8 cellular contexts compared by ENCODE assay signal in genomic region chr5:95591490-95591901, GRCh38. TPM values are rescaled to one million over a fixed set of nuclear protein-coding genes. Genes with fewer than 3 reads are reported as not detected.
A peak's percentile ranks its signal among the peaks of the same experiment; 100 is the strongest.
DNase-seq lines count a peak whose midpoint lies in the region; ATAC-seq and TF ChIP-seq lines count a peak whose summit lies in the region.
"Had no signal": no experiment of that assay in that cellular context is flagged by ENCODE, and none has a peak within 500 bp of the region (broad histone marks: within the 10 kb centered on the region; RNA-seq: fewer than 3 reads in every experiment).

No MANE protein-coding gene starts in this region.

- H3K79me2 ChIP-seq in osteoblast (ENCODE audit: insufficient read depth, low read length), result no peaks in the 10 kb centered on the region
- H3K79me2 ChIP-seq: hepatocyte had no signal

- H3K4me1 ChIP-seq in osteoblast (ENCODE audit: insufficient read depth, low read length), result peaks cover 27% of the 10 kb centered on the region

- in situ Hi-C loops in SK-MEL-5 (cut with HindIII; ENCODE audit: low pct_unique_long_range_greater_than_20kb, low sequenced_read_pairs), result no loop called here

- no peak overlapping the region for H3K4me3 ChIP-seq in osteoblast (ENCODE audit: insufficient read depth, low read length)
- H3K4me3 ChIP-seq: hepatocyte had no signal

- peak overlapping the region; percentile 57 for H3K4me2 ChIP-seq in osteoblast (ENCODE audit: insufficient read depth, low read length)
- H3K4me2 ChIP-seq: hepatocyte had no signal

- no peaks in the 10 kb centered on the region for H3K9me3 ChIP-seq in osteoblast (ENCODE audit: low read depth, low read length)

- H2AFZ ChIP-seq in osteoblast (ENCODE audit: low read length), result no peak overlapping the region
- H2AFZ ChIP-seq: hepatocyte had no signal

- TF ChIP-seq CTCF in osteoblast (IDR thresholded peaks at IDR 0.05; ENCODE audit: extremely low read depth, low read depth, low read length), result no peak

- H4K20me1 ChIP-seq in osteoblast (ENCODE audit: insufficient read depth, low read length), result no peaks in the 10 kb centered on the region

- H3K27me3 ChIP-seq in osteoblast (ENCODE audit: insufficient read depth, low read length), result no peaks in the 10 kb centered on the region
- H3K27me3 ChIP-seq: hepatocyte had no signal

- peak overlapping the region; percentile 91 for H3K27ac ChIP-seq in osteoblast (ENCODE audit: low read depth, low read length)
- H3K27ac ChIP-seq: hepatocyte had no signal

- DNase-seq in SK-MEL-5 (ENCODE audit: low read depth, low spot score), result peak; percentile 70
- peak; percentile 79 for DNase-seq in osteoblast (ENCODE audit: insufficient read length, low spot score, missing footprints)
- no peak for DNase-seq in ureter (ENCODE audit: low spot score)
- DNase-seq in amygdala (lab: John Stamatoyannopoulos, UW), result no peak

- H3K36me3 ChIP-seq in osteoblast (ENCODE audit: insufficient read depth, low read length), result no peaks in the 10 kb centered on the region

- peak; percentile 91 for ATAC-seq in GM18861 (IDR thresholded peaks at IDR 0.05; ENCODE audit: unreplicated experiment)
- peak; percentile 80 for ATAC-seq in HG02678 (IDR thresholded peaks at IDR 0.05; ENCODE audit: unreplicated experiment)
- no peak for ATAC-seq in GM18907 (IDR thresholded peaks at IDR 0.05; ENCODE audit: unreplicated experiment)

RNA-seq across cellular contexts. Expression of gene GPR150, which starts 28.4 kb away (rescaled TPM):
- total RNA-seq in SK-MEL-5 (2014; rRNA removed; shearing (Covaris generic)), result not detected in 2 replicates
- not detected in 2 replicates for polyA plus RNA-seq in SK-MEL-5 (2015; cell fraction: cytosol; rRNA removed)
- polyA plus RNA-seq in SK-MEL-5 (2015; cell fraction: nucleus; rRNA removed), result not detected in 2 replicates
- total RNA-seq in osteoblast, result 0.29 and 0.36 TPM in 2 replicates
- 0.18 TPM for total RNA-seq in ureter
- total RNA-seq: hepatocyte had no signal

RNA-seq across cellular contexts. Expression of gene ARSK, which starts 36.6 kb away (rescaled TPM):
- total RNA-seq in SK-MEL-5 (2014; rRNA removed; shearing (Covaris generic)), result 3.9 and 4.0 TPM in 2 replicates
- polyA plus RNA-seq in SK-MEL-5 (2015; cell fraction: cytosol; rRNA removed), result 5.2 and 6.7 TPM in 2 replicates
- polyA plus RNA-seq in SK-MEL-5 (2015; cell fraction: nucleus; rRNA removed), result 2.3 and 4.8 TPM in 2 replicates
- total RNA-seq in osteoblast, result 10.5 and 13.0 TPM in 2 replicates
- total RNA-seq in ureter, result 5.2 TPM

RNA-seq across cellular contexts. Expression of gene SKIC3, which starts 36.7 kb away (rescaled TPM):
- total RNA-seq in SK-MEL-5 (2014; rRNA removed; shearing (Covaris generic)), result 78.1 and 87.3 TPM in 2 replicates
- 30.2 and 37.9 TPM in 2 replicates for polyA plus RNA-seq in SK-MEL-5 (2015; cell fraction: cytosol; rRNA removed)
- 245 and 273 TPM in 2 replicates for polyA plus RNA-seq in SK-MEL-5 (2015; cell fraction: nucleus; rRNA removed)
- total RNA-seq in osteoblast (177 and 195 TPM in 2 replicates), ureter (83.6 TPM)

RNA-seq across cellular contexts. Expression of gene RFESD, which starts 55.1 kb away (rescaled TPM):
- total RNA-seq in SK-MEL-5 (2014; rRNA removed; shearing (Covaris generic)), result 2.2 and 4.5 TPM in 2 replicates
- 1.9 and 3.0 TPM in 2 replicates for polyA plus RNA-seq in SK-MEL-5 (2015; cell fraction: cytosol; rRNA removed)
- 2.4 and 2.9 TPM in 2 replicates for polyA plus RNA-seq in SK-MEL-5 (2015; cell fraction: nucleus; rRNA removed)
- 2.7 and 4.3 TPM in 2 replicates for total RNA-seq in osteoblast
- 4.5 TPM for total RNA-seq in ureter

Comparison
In these comparisons a context has a peak if more than half of its experiments do, and no peak if none do; other contexts are left out.
1. DNase-seq: peak in SK-MEL-5 (single experiment) and osteoblast (single experiment); none in ureter (single experiment) and amygdala (0 of 56).